16 cellular contexts compared by ENCODE assay signal in the genomic region with DNA sequence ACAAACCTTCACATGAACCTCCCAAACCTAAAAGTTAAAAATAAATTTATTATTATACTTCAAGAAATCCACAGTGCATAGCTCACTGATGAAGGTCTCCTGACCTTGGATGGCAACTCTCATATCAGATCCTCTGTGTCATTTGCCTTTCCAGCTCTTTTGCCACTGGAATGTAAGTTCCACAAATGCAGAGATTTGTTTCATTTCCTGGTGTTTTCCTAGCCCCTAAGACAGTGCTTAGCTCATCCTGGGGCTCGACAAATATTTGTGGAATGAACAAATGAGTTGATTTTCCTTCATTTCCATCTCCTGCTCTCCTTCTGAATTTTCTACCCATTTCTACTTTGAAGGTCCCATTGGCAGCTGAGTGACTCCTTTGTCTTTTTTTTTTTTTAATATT. TPM values are rescaled to one million over a fixed set of nuclear protein-coding genes. Genes with fewer than 3 reads are reported as not detected.
DNase-seq lines count a peak whose midpoint lies in the region; ATAC-seq and TF ChIP-seq lines count a peak whose summit lies in the region.
"Had no signal": no experiment of that assay in that cellular context is flagged by ENCODE, and none has a peak within 500 bp of the region (broad histone marks: within the 10 kb centered on the region; RNA-seq: fewer than 3 reads in every experiment).

No MANE protein-coding gene starts in this region.

- POLR2A ChIA-PET in activated CD4-positive, alpha-beta T cell treated with anti-CD3 and anti-CD28 coated beads, Interleukin-2, amount 10 ng/mL, durations not matched to agents 7 days and 5 days (lab: Charles Lee), result interaction anchor here (0.7 kb wide), 1 partner anchor 353 kb away, joined by 3 read pairs; no protein-coding TSS in a partner anchor

- H3K27ac Mint-ChIP-seq in activated CD4-positive, alpha-beta T cell treated with anti-CD3 and anti-CD28 coated beads, Interleukin-2, amount 10 ng/mL, durations not matched to agents 7 days and 5 days, result no peak overlapping the region
- H3K27ac Mint-ChIP-seq: CD8-positive, alpha-beta T cell; T-helper 1 cell treated with Interleukin-12 subunit alpha and Interleukin-12 subunit beta and Interleukin-4 antibody, amounts not matched to agents 30 μg/mL and 1 μg/mL, for 36 hours; type B pancreatic cell had no signal

- DNase-seq in A172 (ENCODE audit: low spot score) (peak; percentile 62), GM04503 (ENCODE audit: low read depth) (peak; percentile 42), ascending aorta (ENCODE audit: low spot score in 2 of 2) (no peak), kidney epithelial cell (ENCODE audit: low read depth) (peak; percentile 14), mucosa of descending colon (no peak), germinal center (ENCODE audit: low spot score) (no peak)
- DNase-seq in activated CD4-positive, alpha-beta T cell treated with anti-CD3 and anti-CD28 coated beads, Interleukin-2, amount 10 ng/mL, durations not matched to agents 7 days and 5 days, result no peak
- DNase-seq: CD8-positive, alpha-beta T cell; DMS79; stimulated activated CD4-positive, alpha-beta T cell treated with anti-CD3 and anti-CD28 coated beads, Interleukin-15, amount 100 ng/mL, for 24 hours; stimulated activated naive CD4-positive, alpha-beta T cell treated with Interleukin-2 at 50 U/mL for 16 hours had no signal

- H3K9me3 Mint-ChIP-seq in activated CD4-positive, alpha-beta T cell treated with anti-CD3 and anti-CD28 coated beads, Interleukin-2, amount 10 ng/mL, durations not matched to agents 7 days and 5 days, result no peaks in the 10 kb centered on the region
- H3K9me3 Mint-ChIP-seq: CD8-positive, alpha-beta T cell; T-helper 1 cell treated with Interleukin-12 subunit alpha and Interleukin-12 subunit beta and Interleukin-4 antibody, amounts not matched to agents 30 μg/mL and 1 μg/mL, for 36 hours; type B pancreatic cell had no signal

- H3K36me3 Mint-ChIP-seq in activated CD4-positive, alpha-beta T cell treated with anti-CD3 and anti-CD28 coated beads, Interleukin-2, amount 10 ng/mL, durations not matched to agents 7 days and 5 days (ENCODE audit: low read depth), result no peaks in the 10 kb centered on the region
- H3K36me3 Mint-ChIP-seq: CD8-positive, alpha-beta T cell; type B pancreatic cell had no signal

- no peaks in the 10 kb centered on the region for H3K36me3 ChIP-seq in ascending aorta
- H3K36me3 ChIP-seq in kidney epithelial cell (ENCODE audit: control insufficient read depth, insufficient read depth, low read length), result no peaks in the 10 kb centered on the region
- no peaks in the 10 kb centered on the region for H3K36me3 ChIP-seq in mucosa of descending colon (ENCODE audit: low read depth)

- H3K4me1 Mint-ChIP-seq in activated CD4-positive, alpha-beta T cell treated with anti-CD3 and anti-CD28 coated beads, Interleukin-2, amount 10 ng/mL, durations not matched to agents 7 days and 5 days, result peaks cover 34% of the 10 kb centered on the region

- H3K4me3 ChIP-seq in ascending aorta (no peak overlapping the region), kidney epithelial cell (ENCODE audit: low read depth, low read length) (no peak overlapping the region), mucosa of descending colon (no peak overlapping the region)
- H3K4me3 ChIP-seq: A549 had no signal

- H3K27ac ChIP-seq in ascending aorta, result peak overlapping the region; percentile 19 to 70
- H3K27ac ChIP-seq: A549 had no signal

- CTCF ChIA-PET in activated CD4-positive, alpha-beta T cell treated with anti-CD3 and anti-CD28 coated beads, Interleukin-2, amount 10 ng/mL, durations not matched to agents 7 days and 5 days (lab: Charles Lee), result interaction anchor here (0.6 to 1.4 kb wide), 8 partner anchors 9 to 316 kb away, joined by 3 to 5 read pairs (median 4); a partner anchor contains a TSS

- H3K27me3 Mint-ChIP-seq in activated CD4-positive, alpha-beta T cell treated with anti-CD3 and anti-CD28 coated beads, Interleukin-2, amount 10 ng/mL, durations not matched to agents 7 days and 5 days, result no peaks in the 10 kb centered on the region
- H3K27me3 Mint-ChIP-seq: type B pancreatic cell had no signal

- H3K4me1 ChIP-seq in ascending aorta (peaks cover 3 to 29% of the 10 kb centered on the region in 2 donors), mucosa of descending colon (ENCODE audit: low read depth) (no peaks in the 10 kb centered on the region)
- H3K4me1 ChIP-seq: A549 had no signal

- H3K27me3 ChIP-seq in ascending aorta, result no peaks in the 10 kb centered on the region
- H3K27me3 ChIP-seq in kidney epithelial cell (ENCODE audit: control insufficient read depth, insufficient read depth, low read length), result no peaks in the 10 kb centered on the region

- intact Hi-C loops in ascending aorta (cut with DNase I) (loop anchor here (5.0 kb wide), 2 partner anchors 42 to 82 kb away; no protein-coding TSS in a partner anchor), mucosa of descending colon (cut with DNase I, micrococcal nuclease) (no loop called here)

- no peak for TF ChIP-seq CTCF in ascending aorta (IDR thresholded peaks at IDR 0.05)
- TF ChIP-seq CTCF in kidney epithelial cell (IDR thresholded peaks at IDR 0.05; ENCODE audit: insufficient read depth, low read length, poor library complexity, severe bottlenecking), result no peak
- no peak for TF ChIP-seq CTCF in mucosa of descending colon (IDR thresholded peaks at IDR 0.05)

- ATAC-seq in mucosa of descending colon (no peak), HG02884 (IDR thresholded peaks at IDR 0.05; ENCODE audit: unreplicated experiment) (no peak)
- ATAC-seq: A549; CD8-positive, alpha-beta T cell; HCT116 had no signal

- H3K9me3 ChIP-seq in ascending aorta, result no peaks in the 10 kb centered on the region
- no peaks in the 10 kb centered on the region for H3K9me3 ChIP-seq in mucosa of descending colon
- H3K9me3 ChIP-seq: A549 had no signal

- H3K4me3 Mint-ChIP-seq in activated CD4-positive, alpha-beta T cell treated with anti-CD3 and anti-CD28 coated beads, Interleukin-2, amount 10 ng/mL, durations not matched to agents 7 days and 5 days, result no peak overlapping the region
- H3K4me3 Mint-ChIP-seq: CD8-positive, alpha-beta T cell; T-helper 1 cell treated with Interleukin-12 subunit alpha and Interleukin-12 subunit beta and Interleukin-4 antibody, amounts not matched to agents 30 μg/mL and 1 μg/mL, for 36 hours; type B pancreatic cell had no signal

RNA-seq across cellular contexts. Expression of a gene that starts 56.0 kb away (rescaled TPM):
- 1.2 and 1.6 TPM in 2 replicates for total RNA-seq in A172 (2014; rRNA removed; shearing (Covaris generic))
- total RNA-seq in ascending aorta (13.5 TPM), kidney epithelial cell (13.6 and 16.4 TPM in 2 replicates), mucosa of descending colon (10 to 100 TPM; 26.0 to 29.4 (median 28.6) TPM)
- 1 to 10 TPM; 6.9 to 8.2 TPM for total RNA-seq in activated CD4-positive, alpha-beta T cell treated with anti-CD3 and anti-CD28 coated beads, Interleukin-2, amount 10 ng/mL, durations not matched to agents 7 days and 5 days

Comparison
In these comparisons a context has a peak if more than half of its experiments do, and no peak if none do; other contexts are left out.
1. DNase-seq: peak in A172 (single experiment), GM04503 (single experiment) and kidney epithelial cell (single experiment); none in ascending aorta (0 of 2), activated CD4-positive, alpha-beta T cell treated with anti-CD3 and anti-CD28 coated beads, Interleukin-2, amount 10 ng/mL, durations not matched to agents 7 days and 5 days (single experiment), mucosa of descending colon (0 of 3) and germinal center (single experiment).